In the genomic region with DNA sequence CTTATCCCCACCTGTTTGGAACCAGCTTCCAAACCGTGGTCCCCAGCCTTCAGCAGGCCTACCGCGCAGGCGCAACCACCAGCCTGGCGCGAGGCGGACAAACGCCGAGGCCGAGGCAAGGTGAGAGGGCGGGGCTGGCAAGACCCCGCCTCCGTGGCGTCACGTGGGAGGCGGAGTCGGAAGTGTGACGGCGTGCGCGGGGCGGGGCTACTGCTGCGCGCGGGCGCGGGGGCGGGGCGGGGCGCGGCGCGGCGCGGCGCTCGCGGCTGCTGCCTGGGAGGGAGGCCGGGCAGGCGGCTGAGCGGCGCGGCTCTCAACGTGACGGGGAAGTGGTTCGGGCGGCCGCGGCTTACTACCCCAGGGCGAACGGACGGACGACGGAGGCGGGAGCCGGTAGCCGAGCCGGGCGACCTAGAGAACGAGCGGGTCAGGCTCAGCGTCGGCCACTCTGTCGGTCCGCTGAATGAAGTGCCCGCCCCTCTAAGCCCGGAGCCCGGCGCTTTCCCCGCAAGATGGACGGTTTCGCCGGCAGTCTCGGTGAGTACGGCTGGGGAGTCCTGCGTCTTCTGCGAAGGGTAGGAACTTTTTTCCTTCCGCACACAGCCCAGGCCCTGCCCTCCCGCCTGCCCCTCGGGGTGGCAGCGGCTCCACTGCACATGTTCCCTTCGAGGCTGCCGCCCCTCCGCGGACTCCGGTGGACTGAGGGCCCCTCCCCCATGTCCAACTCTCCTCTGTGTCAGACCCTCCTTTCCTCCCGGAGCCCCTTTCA, we compare ENCODE assay signal across 8 cellular contexts. TPM values are rescaled to one million over a fixed set of nuclear protein-coding genes. Genes with fewer than 3 reads are reported as not detected.
DNase-seq lines count a peak whose midpoint lies in the region; ATAC-seq and TF ChIP-seq lines count a peak whose summit lies in the region.

EML4 (plus strand) TSS at position 254 of the 769 bp plus-strand sequence; CDS start at position 513, 259 bp downstream.

- CTCF ChIA-PET in AG04450 (lab: Charles Lee): no interaction called here

- peaks cover 5% of the 10 kb centered on the region; the same call in 1 of the 2 replicates for H3K9me3 ChIP-seq in AG04450 (ENCODE audit: control insufficient read depth, insufficient read depth, low read length)

- DNase-seq in AG04450 (ENCODE audit: low read depth, low spot score) (peak; percentile 74), NCI-H345 (lab: John Stamatoyannopoulos, UW) (peak; percentile 90), caudate nucleus (lab: John Stamatoyannopoulos, UW) (peak in 59 of 61 donors; percentile 44 to 95 (median 84)), iris pigment epithelial cell (ENCODE audit: low read depth) (peak; percentile 86)
- peak; percentile 82 to 88 (median 86) for DNase-seq in activated CD4-positive, CD25-positive, alpha-beta regulatory T cell (lab: John Stamatoyannopoulos, UW)
- DNase-seq in stimulated activated CD4-positive, alpha-beta T cell treated with anti-CD3 and anti-CD28 coated beads, Interleukin-12 subunit alpha, Interleukin-12 subunit beta, amount 100 ng/mL, for 24 hours (ENCODE audit: low read depth in 2 of 2): peak; percentile 86 to 87

- POLR2A ChIA-PET in AG04450 (lab: Yijun Ruan, JAX): no interaction called here

- H3K27ac ChIP-seq in AG04450 (ENCODE audit: low read depth, low read length): peak within 1 kb of the TSS; percentile 66
- H3K27ac ChIP-seq in caudate nucleus (ENCODE audit: low read depth, low read length): peak within 1 kb of the TSS; percentile 70

- peak; percentile 87 for ATAC-seq in GM18909 (IDR thresholded peaks at IDR 0.05; ENCODE audit: poor library complexity, unreplicated experiment)
- peak; percentile 85 for ATAC-seq in HG03159 (IDR thresholded peaks at IDR 0.05; ENCODE audit: unreplicated experiment)

- TF ChIP-seq CTCF in AG04450 (IDR thresholded peaks at IDR 0.05; ENCODE audit: low read depth, low read length): no peak

- no peaks in the 10 kb centered on the region for H3K27me3 ChIP-seq in AG04450 (ENCODE audit: control insufficient read depth, insufficient read depth, low read length)

- H3K4me3 ChIP-seq in AG04450 (ENCODE audit: low read depth, low read length): peak within 1 kb of the TSS; percentile 91

RNA-seq across cellular contexts. Expression of gene EML4, which starts in this region (rescaled TPM):
- polyA plus RNA-seq in AG04450 (2011; rRNA removed): 60.2 and 81.0 TPM in 2 replicates
- polyA minus RNA-seq in AG04450 (2011; rRNA and poly(A)+ RNA removed): 68.3 and 89.5 TPM in 2 replicates

Comparison
In these comparisons a context has a peak if more than half of its experiments do, and no peak if none do; other contexts are left out.
1. Peak in every context shown above with its lines: DNase-seq, ATAC-seq, H3K4me3 ChIP-seq and H3K27ac ChIP-seq.